In genomic region chr19:49231804-49232203, GRCh38 we compare ENCODE assay signal across 1 cellular context.
TF ChIP-seq lines count a peak whose summit lies in the region.

No MANE protein-coding gene starts in this region.

TF ChIP-seq in WTC11, 78 proteins besides CTCF, POLR2A, EP300 and RAD21 (continued from another document):
- TF ChIP-seq ZBTB43 (CRISPR knock-in tag; IDR thresholded peaks at IDR 0.05): no peak
- no peak for TF ChIP-seq ZNF138 (CRISPR knock-in tag; conservative IDR thresholded peaks at IDR 0.05)
- TF ChIP-seq ATF2 (CRISPR knock-in tag; IDR thresholded peaks at IDR 0.05; ENCODE audit: borderline replicate concordance, low read depth): no peak
- TF ChIP-seq SOX15 (CRISPR knock-in tag; IDR thresholded peaks at IDR 0.05): no peak
- TF ChIP-seq JAZF1 (CRISPR knock-in tag; IDR thresholded peaks at IDR 0.05): no peak
- TF ChIP-seq FOXJ3 (CRISPR knock-in tag; IDR thresholded peaks at IDR 0.05; ENCODE audit: borderline replicate concordance): no peak
- TF ChIP-seq GTF2I (CRISPR knock-in tag; conservative IDR thresholded peaks at IDR 0.05): no peak
- TF ChIP-seq NFATC4 (CRISPR knock-in tag; IDR thresholded peaks at IDR 0.05): no peak
- TF ChIP-seq ZNF512 (CRISPR knock-in tag; IDR thresholded peaks at IDR 0.05; ENCODE audit: borderline replicate concordance): no peak
- TF ChIP-seq ETV6 (CRISPR knock-in tag; IDR thresholded peaks at IDR 0.05): no peak
- no peak for TF ChIP-seq STAT6 (CRISPR knock-in tag; conservative IDR thresholded peaks at IDR 0.05; ENCODE audit: low read depth)
